Comparison of ENCODE assay signal across 18 cellular contexts in genomic region chr13:59157181-59157580, GRCh38.
DNase-seq lines count a peak whose midpoint lies in the region; ATAC-seq, FAIRE-seq and TF ChIP-seq lines count a peak whose summit lies in the region.
"Had no signal": no experiment of that assay in that cellular context is flagged by ENCODE, and none has a peak within 500 bp of the region (broad histone marks: within the 10 kb centered on the region; RNA-seq: fewer than 3 reads in every experiment).

No MANE protein-coding gene starts in this region.

- no peak overlapping the region for H3K9ac ChIP-seq in OCI-LY3 (ENCODE audit: low read length)

- H3K79me2 ChIP-seq in OCI-LY3 (ENCODE audit: low read length) = no peaks in the 10 kb centered on the region

- H3K27ac ChIP-seq in OCI-LY3 (ENCODE audit: low read length) = no peak overlapping the region

- no peak overlapping the region for H2AFZ ChIP-seq in OCI-LY3 (ENCODE audit: low read depth, low read length)
- H2AFZ ChIP-seq: GM23338 had no signal

- peaks cover 9% of the 10 kb centered on the region for H3K4me1 ChIP-seq in OCI-LY3 (ENCODE audit: low read length)
- H3K4me1 ChIP-seq in HAP-1 = no peaks in the 10 kb centered on the region

- H3K36me3 ChIP-seq in OCI-LY3 (replicated peaks; ENCODE audit: low read depth, low read length) = no peaks in the 10 kb centered on the region
- no peaks in the 10 kb centered on the region for H3K36me3 ChIP-seq in bronchial epithelial cell (ENCODE audit: control insufficient read depth, insufficient read depth, low read length)
- H3K36me3 ChIP-seq in HAP-1 (replicated peaks) = no peaks in the 10 kb centered on the region

- peak; percentile 61 for ATAC-seq in GM18868 (IDR thresholded peaks at IDR 0.05; ENCODE audit: unreplicated experiment)
- ATAC-seq: GM12878, GM23338 had no signal

- H3K27me3 ChIP-seq in OCI-LY3 (ENCODE audit: low read depth, low read length) = no peaks in the 10 kb centered on the region
- H3K27me3 ChIP-seq in bronchial epithelial cell (ENCODE audit: control insufficient read depth, insufficient read depth, low read length) = no peaks in the 10 kb centered on the region
- no peaks in the 10 kb centered on the region for H3K27me3 ChIP-seq in HAP-1 (ENCODE audit: low read depth)

- FAIRE-seq in bronchial epithelial cell (lab: Jason Lieb, UNC) = no peak
- FAIRE-seq: GM12878 had no signal

- H3K9me3 ChIP-seq in OCI-LY3 (ENCODE audit: insufficient read depth, low read length) = no peaks in the 10 kb centered on the region
- no peaks in the 10 kb centered on the region for H3K9me3 ChIP-seq in HAP-1

- DNase-seq in bronchial epithelial cell (ENCODE audit: low read depth) (peak; percentile 4), HAP-1 (ENCODE audit: low spot score in 2 of 2) (no peak), GOT3 (lab: John Stamatoyannopoulos, UW) (no peak)
- no peak for DNase-seq in activated CD4-positive, alpha-beta T cell treated with anti-CD3 and anti-CD28 coated beads, Interleukin-2, amount 50 U/mL, for 4 hours
- DNase-seq: C1 segment of cervical spinal cord; CD4-positive, CD25-positive, alpha-beta regulatory T cell; CD8-positive, alpha-beta memory T cell; COR-L47; DMS 273 treated with DMSO at 0.1 percent for 48 hours; DMS53; DND-41; EL; H7; KG1 had no signal

- in situ Hi-C loops in HAP-1 (cut with MboI; ENCODE audit: low sequenced_read_pairs) = no loop called here

- no peak overlapping the region for H3K4me3 ChIP-seq in OCI-LY3 (ENCODE audit: low read length)
- no peak overlapping the region for H3K4me3 ChIP-seq in bronchial epithelial cell (ENCODE audit: low read depth, low read length)
- H3K4me3 ChIP-seq in HAP-1 = no peak overlapping the region
- H3K4me3 ChIP-seq: GM12878, GM23338 had no signal

- H4K20me1 ChIP-seq in OCI-LY3 (ENCODE audit: insufficient read depth, low read length) = no peaks in the 10 kb centered on the region

- no peak for TF ChIP-seq CTCF in OCI-LY3 (IDR thresholded peaks at IDR 0.05; ENCODE audit: low read depth, low read length)
- TF ChIP-seq CTCF in bronchial epithelial cell (IDR thresholded peaks at IDR 0.05; ENCODE audit: insufficient read depth, low read length, severe bottlenecking) = no peak

- H3K4me2 ChIP-seq in OCI-LY3 (ENCODE audit: low read length) = 0 out of 2 replicates have a peak overlapping the region, but pooled peaks have one; percentile 16
- H3K4me2 ChIP-seq: GM23338 had no signal
